Comparison of ENCODE assay signal across 8 cellular contexts in the genomic region with DNA sequence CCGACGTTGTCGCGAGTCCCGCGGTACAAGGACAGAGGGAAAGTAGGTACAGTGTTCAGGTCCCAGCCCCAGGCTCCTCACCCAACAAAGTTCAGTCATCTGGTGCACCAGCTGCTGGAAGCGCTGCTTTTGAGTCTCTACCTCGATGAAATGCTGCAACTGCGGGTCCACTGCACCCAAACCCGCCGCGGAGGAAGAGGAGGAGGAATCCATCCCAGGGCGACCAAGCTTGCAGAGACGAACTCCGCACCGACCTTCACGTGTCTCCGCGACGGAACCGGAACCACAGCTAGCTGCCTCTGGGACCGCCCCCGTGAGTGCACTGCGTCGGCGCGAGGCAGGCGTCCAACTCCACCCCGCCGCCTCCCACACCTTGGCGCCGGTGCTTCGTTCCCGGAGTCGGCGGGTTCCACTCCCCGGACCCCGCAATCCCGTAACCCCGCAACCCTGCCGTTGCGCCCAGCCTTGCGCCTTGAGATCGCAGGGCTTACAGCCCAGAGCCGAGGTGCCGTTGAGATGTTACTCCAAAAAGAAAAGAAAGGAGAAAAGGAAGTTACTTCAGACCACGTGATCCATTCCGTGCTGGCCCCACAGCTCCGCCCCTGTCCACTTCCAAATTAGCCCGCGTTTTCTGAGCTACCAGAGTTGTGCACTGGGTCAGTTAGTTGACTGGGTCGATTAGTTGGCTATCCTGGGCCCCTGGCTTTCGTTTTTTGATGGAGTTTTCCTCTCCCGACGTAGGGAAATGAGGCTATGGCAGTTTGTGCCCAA. TPM values are rescaled to one million over a fixed set of nuclear protein-coding genes. Genes with fewer than 3 reads are reported as not detected.
DNase-seq lines count a peak whose midpoint lies in the region; ATAC-seq and TF ChIP-seq lines count a peak whose summit lies in the region.

A gene with protein sequence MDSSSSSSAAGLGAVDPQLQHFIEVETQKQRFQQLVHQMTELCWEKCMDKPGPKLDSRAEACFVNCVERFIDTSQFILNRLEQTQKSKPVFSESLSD (minus strand): TSS at position 291 of the 771 bp plus-strand sequence. CDS start 78 bp downstream, at position 213.

- ATAC-seq in GM19025 (IDR thresholded peaks at IDR 0.05; ENCODE audit: low read depth, unreplicated experiment) (peak; percentile 99), HG03196 (IDR thresholded peaks at IDR 0.05; ENCODE audit: unreplicated experiment) (peak; percentile 98)

- no peak for TF ChIP-seq CTCF in AG09319 (IDR thresholded peaks at IDR 0.05; ENCODE audit: low read depth, low read length)

- DNase-seq in AG09319 (ENCODE audit: extremely low read depth, low read depth) (peak; percentile 12), NCI-H345 (lab: John Stamatoyannopoulos, UW) (peak; percentile 77), cerebellum (ENCODE audit: low spot score) (peak; percentile 73), kidney tubule cell (ENCODE audit: low spot score) (peak; percentile 75)
- DNase-seq in activated CD4-positive, alpha-beta T cell treated with anti-CD3 and anti-CD28 coated beads for 1 hour: peak; percentile 51
- DNase-seq in stimulated activated CD4-positive, alpha-beta T cell treated with anti-CD3 and anti-CD28 coated beads, Interleukin-1b, Interleukin-23, amount 100 ng/mL, for 24 hours (ENCODE audit: low read depth in 4 of 4, low spot score in 1 of 4): peak; percentile 40 to 71 (median 58)

RNA-seq across cellular contexts. Expression of the gene that starts here (rescaled TPM):
- total RNA-seq in cerebellum: 7.3 TPM

Comparison
In these comparisons a context has a peak if more than half of its experiments do, and no peak if none do; other contexts are left out.
1. Peak in every context shown above with its lines: DNase-seq and ATAC-seq.
2. DNase-seq: peak in every context shown above with its lines; median percentile 77 in NCI-H345; 75 in kidney tubule cell; 73 in cerebellum; 58 in stimulated activated CD4-positive, alpha-beta T cell treated with anti-CD3 and anti-CD28 coated beads, Interleukin-1b, Interleukin-23, amount 100 ng/mL, for 24 hours; 51 in activated CD4-positive, alpha-beta T cell treated with anti-CD3 and anti-CD28 coated beads for 1 hour; 12 in AG09319.